Comparison of ENCODE assay signal across 9 cellular contexts in the genomic region with DNA sequence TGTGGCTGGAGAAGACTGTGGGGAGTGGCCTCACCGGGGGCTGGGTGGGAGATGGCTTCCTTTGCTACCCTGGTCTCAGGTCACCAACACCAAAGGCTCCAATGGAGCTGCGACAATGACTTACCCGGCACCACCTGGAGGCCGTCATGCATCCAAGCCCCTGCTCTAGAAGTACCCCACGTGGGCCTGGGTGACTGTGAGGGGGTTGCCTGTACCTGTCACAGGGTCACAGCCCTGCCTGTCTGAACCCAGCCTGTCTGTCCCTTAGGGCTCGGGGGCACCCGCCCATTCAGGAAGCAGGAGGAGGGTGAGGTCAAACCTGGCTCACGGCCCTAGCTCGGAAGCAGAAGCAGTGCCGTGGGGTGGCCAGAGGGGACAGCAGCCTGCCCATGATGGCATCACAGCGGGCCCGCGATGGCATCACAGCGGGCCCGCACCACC. TPM values are rescaled to one million over a fixed set of nuclear protein-coding genes. Genes with fewer than 3 reads are reported as not detected.
DNase-seq lines count a peak whose midpoint lies in the region; ATAC-seq, FAIRE-seq and TF ChIP-seq lines count a peak whose summit lies in the region.
"Had no signal": no experiment of that assay in that cellular context is flagged by ENCODE, and none has a peak within 500 bp of the region (broad histone marks: within the 10 kb centered on the region; RNA-seq: fewer than 3 reads in every experiment).

No MANE protein-coding gene starts in this region.

- no peak for DNase-seq in T-helper 2 cell treated with Interferon-gamma antibody and Interleukin-4, amounts not matched to agents 5 μg/mL and 100 μg/mL, for 36 hours (ENCODE audit: low spot score)
- DNase-seq in T-helper 2 cell (no peak), astrocyte (ENCODE audit: low read depth) (no peak), HepG2 (ENCODE audit: low spot score) (no peak), thyroid gland (no peak), endodermal cell (no peak), NCI-H1092 (lab: John Stamatoyannopoulos, UW) (no peak)
- DNase-seq: cortex of kidney had no signal

- H3K27ac ChIP-seq in astrocyte (ENCODE audit: low read depth, low read length) (peak overlapping the region; percentile 83), HepG2 (ENCODE audit: extremely low read length, insufficient read depth, low read length) (no peak overlapping the region), thyroid gland (peak overlapping the region; percentile 15 to 65 (median 40)), endodermal cell (ENCODE audit: low read depth, low read length) (no peak overlapping the region)

- H3K36me3 ChIP-seq in astrocyte (ENCODE audit: insufficient read depth, low read length) (no peaks in the 10 kb centered on the region), HepG2 (replicated peaks in 1 of 2; ENCODE audit: control insufficient read depth in 1 of 2, insufficient read depth in 2 of 2, low read length in 2 of 2) (peaks cover 0 to 1% of the 10 kb centered on the region in 2 experiments; a peak in 1 of 5 replicates), thyroid gland (no peaks in the 10 kb centered on the region), endodermal cell (ENCODE audit: control insufficient read depth, insufficient read depth, low read length) (no peaks in the 10 kb centered on the region)

- H3K79me2 ChIP-seq in astrocyte (ENCODE audit: insufficient read depth, low read length) (no peaks in the 10 kb centered on the region), HepG2 (ENCODE audit: insufficient read depth, low read length) (no peaks in the 10 kb centered on the region)

- H3K36me3 Mint-ChIP-seq in T-helper 2 cell treated with Interferon-gamma antibody and Interleukin-4, amounts not matched to agents 5 μg/mL and 100 μg/mL, for 36 hours (ENCODE audit: low read depth) = no peaks in the 10 kb centered on the region
- H3K36me3 Mint-ChIP-seq in astrocyte (ENCODE audit: low read depth, unreplicated experiment) = peaks cover 4% of the 10 kb centered on the region
- H3K36me3 Mint-ChIP-seq in endodermal cell (ENCODE audit: low read depth) = no peaks in the 10 kb centered on the region

- H3K27me3 Mint-ChIP-seq in T-helper 2 cell treated with Interferon-gamma antibody and Interleukin-4, amounts not matched to agents 5 μg/mL and 100 μg/mL, for 36 hours (ENCODE audit: low read depth) = no peaks in the 10 kb centered on the region
- no peaks in the 10 kb centered on the region for H3K27me3 Mint-ChIP-seq in astrocyte (ENCODE audit: low read depth, unreplicated experiment)
- no peaks in the 10 kb centered on the region for H3K27me3 Mint-ChIP-seq in endodermal cell (ENCODE audit: insufficient read depth)

- H3K27ac Mint-ChIP-seq in T-helper 2 cell treated with Interferon-gamma antibody and Interleukin-4, amounts not matched to agents 5 μg/mL and 100 μg/mL, for 36 hours = peak overlapping the region; percentile 65
- H3K27ac Mint-ChIP-seq in astrocyte (ENCODE audit: unreplicated experiment) = peak overlapping the region; percentile 98
- no peak overlapping the region for H3K27ac Mint-ChIP-seq in endodermal cell

- intact Hi-C loops in HepG2 (cut with micrococcal nuclease; ENCODE audit: unreplicated experiment) = loop anchor here (1.0 kb wide), 1 partner anchor 49 kb away; no protein-coding TSS in a partner anchor
- intact Hi-C loops in thyroid gland (cut with DNase I) = no loop called here

- H3K4me2 ChIP-seq in astrocyte (ENCODE audit: low read length) (peak overlapping the region; percentile 61), HepG2 (ENCODE audit: low read depth, low read length) (no peak overlapping the region)

- H3K27me3 ChIP-seq in astrocyte (ENCODE audit: insufficient read depth, low read length) (no peaks in the 10 kb centered on the region), HepG2 (ENCODE audit: control insufficient read depth in 1 of 2, insufficient read depth in 2 of 2, low read length in 2 of 2) (no peaks in the 10 kb centered on the region), thyroid gland (no peaks in the 10 kb centered on the region), endodermal cell (ENCODE audit: control insufficient read depth, insufficient read depth, low read length, poor library complexity, severe bottlenecking) (no peaks in the 10 kb centered on the region)

- H3K4me3 Mint-ChIP-seq in T-helper 2 cell treated with Interferon-gamma antibody and Interleukin-4, amounts not matched to agents 5 μg/mL and 100 μg/mL, for 36 hours = peak overlapping the region; percentile 43
- peak overlapping the region; percentile 40 for H3K4me3 Mint-ChIP-seq in astrocyte (ENCODE audit: unreplicated experiment)
- no peak overlapping the region for H3K4me3 Mint-ChIP-seq in endodermal cell

- 92% methylated on average over 10 of the region's 15 CpGs for WGBS in HepG2 (ENCODE audit: low lambda C conversion rate)
- WGBS in thyroid gland, 2 donors = 70% methylated on average over 7 to 15 of the region's 15 CpGs
- WGBS in endodermal cell (ENCODE audit: insufficient coverage in 1 of 2, insufficient read length in 1 of 2), 2 experiments = 85 to 86% methylated on average over 6 to 15 of the region's 15 CpGs

- H4K20me1 ChIP-seq in astrocyte (ENCODE audit: insufficient read depth, low read length) (peaks cover 8% of the 10 kb centered on the region), HepG2 (ENCODE audit: insufficient read depth, low read length) (no peaks in the 10 kb centered on the region)

- peaks cover 45% of the 10 kb centered on the region for H3K4me1 ChIP-seq in astrocyte (ENCODE audit: insufficient read depth, low read length)
- peaks cover 32% of the 10 kb centered on the region for H3K4me1 ChIP-seq in HepG2 (ENCODE audit: insufficient read depth, low read length)
- peaks cover 0 to 18% of the 10 kb centered on the region in 2 donors for H3K4me1 ChIP-seq in thyroid gland
- H3K4me1 ChIP-seq in endodermal cell (ENCODE audit: control insufficient read depth, insufficient read depth, low read length) = no peaks in the 10 kb centered on the region

- in situ Hi-C loops in HepG2 (cut with HindIII; ENCODE audit: extremely low pct_ligation_motif_present, low pct_unique_long_range_greater_than_20kb) = loop anchor here (5.0 kb wide), 1 partner anchor 80 kb away; no protein-coding TSS in a partner anchor

- peak overlapping the region; percentile 2 for H2AFZ ChIP-seq in astrocyte (ENCODE audit: low read depth, low read length)
- no peak overlapping the region for H2AFZ ChIP-seq in HepG2 (ENCODE audit: low read length)

- ATAC-seq in HepG2 (no peak), HG03095 (IDR thresholded peaks at IDR 0.05; ENCODE audit: unreplicated experiment) (no peak)

- POLR2A ChIA-PET in HepG2 (lab: Yijun Ruan, JAX) = interaction anchor here (1.1 to 2.7 kb wide), 4 partner anchors 19 to 286 kb away, joined by 3 to 21 read pairs (median 6); partner anchors contain the start of genes ABCB9, MPHOSPH9 and MTRFR

- CTCF ChIA-PET in HepG2 (lab: Yijun Ruan, JAX; ENCODE audit: low intra/inter-chr PET ratio, low total read pairs) = no interaction called here

- no peak for TF ChIP-seq RAD21 in HepG2 (CRISPR knock-in tag; IDR thresholded peaks at IDR 0.05)

- H3K9me3 Mint-ChIP-seq in T-helper 2 cell treated with Interferon-gamma antibody and Interleukin-4, amounts not matched to agents 5 μg/mL and 100 μg/mL, for 36 hours = no peaks in the 10 kb centered on the region
- H3K9me3 Mint-ChIP-seq in astrocyte (ENCODE audit: unreplicated experiment) (no peaks in the 10 kb centered on the region), endodermal cell (no peaks in the 10 kb centered on the region)

- BruUV-seq in HepG2 (replicated peaks; lab: Mats Ljungman, UMichigan) = no TSS peak

- peak overlapping the region; percentile 65 for H3K9ac ChIP-seq in astrocyte (ENCODE audit: low read length)
- no peak overlapping the region for H3K9ac ChIP-seq in HepG2 (ENCODE audit: insufficient read depth, low read depth, low read length)
- H3K9ac ChIP-seq in endodermal cell (ENCODE audit: extremely low read depth, low read length, poor library complexity, severe bottlenecking) = no peak overlapping the region

- TF ChIP-seq CTCF in astrocyte (IDR thresholded peaks at IDR 0.05; ENCODE audit: insufficient read depth, low read depth, low read length) (no peak), HepG2 (CRISPR knock-in tag; IDR thresholded peaks at IDR 0.05) (peak; percentile 24; the same call in 1 of the 2 replicates), thyroid gland (IDR thresholded peaks at IDR 0.05) (no peak), endodermal cell (conservative IDR thresholded peaks at IDR 0.05) (no peak)

- TF ChIP-seq EP300 in HepG2 (IDR thresholded peaks at IDR 0.05; ENCODE audit: low read depth in 2 of 2, low read length in 2 of 2) (no peak), HepG2 (CRISPR knock-in tag; IDR thresholded peaks at IDR 0.05; ENCODE audit: borderline replicate concordance) (no peak)

- no peak for TF ChIP-seq POLR2A in HepG2 (IDR thresholded peaks at IDR 0.05; ENCODE audit: insufficient read depth in 1 of 2, low read depth in 2 of 2, low read length in 2 of 2)
- TF ChIP-seq POLR2A in thyroid gland (IDR thresholded peaks at IDR 0.05) = no peak

- no peaks in the 10 kb centered on the region for H3K9me3 ChIP-seq in astrocyte (ENCODE audit: insufficient read depth, low read depth, low read length)
- H3K9me3 ChIP-seq in HepG2 (ENCODE audit: low read length) = no peaks in the 10 kb centered on the region
- no peaks in the 10 kb centered on the region for H3K9me3 ChIP-seq in thyroid gland
- H3K9me3 ChIP-seq in endodermal cell (ENCODE audit: control insufficient read depth, low read length) = no peaks in the 10 kb centered on the region

- H3K4me1 Mint-ChIP-seq in T-helper 2 cell treated with Interferon-gamma antibody and Interleukin-4, amounts not matched to agents 5 μg/mL and 100 μg/mL, for 36 hours (ENCODE audit: low read depth) = peaks cover 20% of the 10 kb centered on the region
- H3K4me1 Mint-ChIP-seq in astrocyte (ENCODE audit: low read depth, unreplicated experiment) (peaks cover 33% of the 10 kb centered on the region), endodermal cell (no peaks in the 10 kb centered on the region)

- H3K4me3 ChIP-seq in astrocyte (ENCODE audit: insufficient read depth, low read depth, low read length) (no peak overlapping the region), HepG2 (replicated peaks in 1 of 3; ENCODE audit: insufficient read depth in 1 of 3, low read depth in 2 of 3, low read length in 3 of 3) (no peak overlapping the region), thyroid gland (replicated peaks in 1 of 3) (no peak overlapping the region), endodermal cell (ENCODE audit: low read length) (no peak overlapping the region)

- FAIRE-seq in astrocyte (lab: Jason Lieb, UNC) (no peak), HepG2 (lab: Jason Lieb, UNC) (no peak)

RNA-seq across cellular contexts. Expression of gene ABCB9, which starts 18.9 kb away (rescaled TPM):
- total RNA-seq in astrocyte (11.6 and 12.9 TPM in 2 replicates), HepG2 (2016; rRNA removed; fragmentation: Illumina TruSeq; extraction: Trizol) (3.4 and 6.0 TPM in 2 replicates), thyroid gland (1 to 10 TPM; 4.9 to 6.8 (median 5.3) TPM), endodermal cell (1 to 10 TPM; 5.4 to 6.0 TPM)
- total RNA-seq in HepG2 (2016; cell fraction: cytosol; rRNA removed; fragmentation: Illumina TruSeq; extraction: Trizol; ENCODE audit: low read depth) = 2.0 and 2.1 TPM in 2 replicates
- 3.8 and 6.2 TPM in 2 replicates for total RNA-seq in HepG2 (2016; cell fraction: insoluble cytoplasmic fraction; rRNA removed; fragmentation: Illumina TruSeq; extraction: Trizol)
- 4.2 and 4.6 TPM in 2 replicates for total RNA-seq in HepG2 (2016; cell fraction: membrane; rRNA removed; fragmentation: Illumina TruSeq; extraction: Trizol)
- 7.6 and 8.0 TPM in 2 replicates for total RNA-seq in HepG2 (2016; cell fraction: nucleus; rRNA removed; fragmentation: Illumina TruSeq; extraction: Trizol)
- polyA plus RNA-seq in HepG2 (2011; rRNA removed) = 4.8 and 5.1 TPM in 2 replicates
- polyA plus RNA-seq in HepG2 (2011; cell fraction: cytosol; rRNA removed) = 2.5 and 4.1 TPM in 2 replicates
- polyA plus RNA-seq in HepG2 (2011; cell fraction: nucleus; rRNA removed) = 9.9 and 12.0 TPM in 2 replicates
- 2.4 and 3.6 TPM in 2 replicates for polyA plus RNA-seq in HepG2 (2012)
- 0.78 and 1.3 TPM in 2 replicates for polyA plus RNA-seq in HepG2 (2016; cell fraction: cytosol; fragmentation: Illumina TruSeq; extraction: Trizol; ENCODE audit: low read depth)
- polyA plus RNA-seq in HepG2 (2016; cell fraction: insoluble cytoplasmic fraction; fragmentation: Illumina TruSeq; extraction: Trizol; ENCODE audit: low read depth) = 2.3 and 4.0 TPM in 2 replicates
- polyA plus RNA-seq in HepG2 (2016; cell fraction: membrane; fragmentation: Illumina TruSeq; extraction: Trizol; ENCODE audit: low read depth) = 1.7 and 2.1 TPM in 2 replicates
- 12.6 and 14.0 TPM in 2 replicates for polyA plus RNA-seq in HepG2 (2016; cell fraction: nucleus; fragmentation: Illumina TruSeq; extraction: Trizol; ENCODE audit: insufficient read depth, low read depth)
- 16.7 and 18.1 TPM in 2 replicates for polyA minus RNA-seq in HepG2 (2011; rRNA and poly(A)+ RNA removed; ENCODE audit: low replicate concordance)
- polyA minus RNA-seq in HepG2 (2011; cell fraction: cytosol; rRNA and poly(A)+ RNA removed) = 4.4 and 4.7 TPM in 2 replicates
- polyA minus RNA-seq in HepG2 (2011; cell fraction: nucleus; rRNA and poly(A)+ RNA removed) = 9.8 and 10.9 TPM in 2 replicates
- polyA plus RNA-seq in endodermal cell (2013, experiment 1 of 2) = 4.1 TPM
- polyA plus RNA-seq in endodermal cell (2013, experiment 2 of 2) = 4.3 TPM

RNA-seq across cellular contexts. Expression of gene OGFOD2, which starts 27.7 kb away (rescaled TPM):
- total RNA-seq in astrocyte (13.3 and 16.1 TPM in 2 replicates), HepG2 (2016; rRNA removed; fragmentation: Illumina TruSeq; extraction: Trizol) (10.6 and 14.6 TPM in 2 replicates), thyroid gland (10 to 100 TPM in 3 of 4 donors, 1 to 10 TPM in 1; 5.9 to 16.3 (median 15.5) TPM), endodermal cell (10 to 100 TPM; 17.5 to 19.9 TPM)
- total RNA-seq in HepG2 (2016; cell fraction: cytosol; rRNA removed; fragmentation: Illumina TruSeq; extraction: Trizol; ENCODE audit: low read depth) = 4.5 and 4.8 TPM in 2 replicates
- total RNA-seq in HepG2 (2016; cell fraction: insoluble cytoplasmic fraction; rRNA removed; fragmentation: Illumina TruSeq; extraction: Trizol) = 12.7 and 14.8 TPM in 2 replicates
- 8.7 and 8.8 TPM in 2 replicates for total RNA-seq in HepG2 (2016; cell fraction: membrane; rRNA removed; fragmentation: Illumina TruSeq; extraction: Trizol)
- 11.1 and 14.0 TPM in 2 replicates for total RNA-seq in HepG2 (2016; cell fraction: nucleus; rRNA removed; fragmentation: Illumina TruSeq; extraction: Trizol)
- polyA plus RNA-seq in HepG2 (2011; rRNA removed) = 13.2 and 15.5 TPM in 2 replicates
- polyA plus RNA-seq in HepG2 (2011; cell fraction: cytosol; rRNA removed) = 10.6 and 23.9 TPM in 2 replicates
- 115 and 150 TPM in 2 replicates for polyA plus RNA-seq in HepG2 (2011; cell fraction: nucleus; rRNA removed)
- 6.2 and 7.8 TPM in 2 replicates for polyA plus RNA-seq in HepG2 (2012)
- 7.1 and 7.6 TPM in 2 replicates for polyA plus RNA-seq in HepG2 (2016; cell fraction: cytosol; fragmentation: Illumina TruSeq; extraction: Trizol; ENCODE audit: low read depth)
- polyA plus RNA-seq in HepG2 (2016; cell fraction: insoluble cytoplasmic fraction; fragmentation: Illumina TruSeq; extraction: Trizol; ENCODE audit: low read depth) = 14.3 and 16.0 TPM in 2 replicates
- polyA plus RNA-seq in HepG2 (2016; cell fraction: membrane; fragmentation: Illumina TruSeq; extraction: Trizol; ENCODE audit: low read depth) = 10.5 and 12.0 TPM in 2 replicates
- 40.3 and 43.3 TPM in 2 replicates for polyA plus RNA-seq in HepG2 (2016; cell fraction: nucleus; fragmentation: Illumina TruSeq; extraction: Trizol; ENCODE audit: insufficient read depth, low read depth)
- polyA minus RNA-seq in HepG2 (2011; rRNA and poly(A)+ RNA removed; ENCODE audit: low replicate concordance) = 20.5 and 24.4 TPM in 2 replicates
- polyA minus RNA-seq in HepG2 (2011; cell fraction: cytosol; rRNA and poly(A)+ RNA removed) = 6.2 and 10.0 TPM in 2 replicates
- 14.0 and 15.5 TPM in 2 replicates for polyA minus RNA-seq in HepG2 (2011; cell fraction: nucleus; rRNA and poly(A)+ RNA removed)
- polyA plus RNA-seq in endodermal cell (2013, experiment 1 of 2) = 8.8 TPM
- 9.8 TPM for polyA plus RNA-seq in endodermal cell (2013, experiment 2 of 2)

RNA-seq across cellular contexts. Expression of gene ARL6IP4, which starts 33.1 kb away (rescaled TPM):
- 121 and 122 TPM in 2 replicates for total RNA-seq in astrocyte
- 178 and 220 TPM in 2 replicates for total RNA-seq in HepG2 (2016; rRNA removed; fragmentation: Illumina TruSeq; extraction: Trizol)
- total RNA-seq in HepG2 (2016; cell fraction: cytosol; rRNA removed; fragmentation: Illumina TruSeq; extraction: Trizol; ENCODE audit: low read depth) = 710 and 791 TPM in 2 replicates
- 169 and 227 TPM in 2 replicates for total RNA-seq in HepG2 (2016; cell fraction: insoluble cytoplasmic fraction; rRNA removed; fragmentation: Illumina TruSeq; extraction: Trizol)
- 491 and 557 TPM in 2 replicates for total RNA-seq in HepG2 (2016; cell fraction: membrane; rRNA removed; fragmentation: Illumina TruSeq; extraction: Trizol)
- total RNA-seq in HepG2 (2016; cell fraction: nucleus; rRNA removed; fragmentation: Illumina TruSeq; extraction: Trizol) = 80.1 and 103 TPM in 2 replicates
- polyA plus RNA-seq in HepG2 (2011; rRNA removed) = 155 and 179 TPM in 2 replicates
- polyA plus RNA-seq in HepG2 (2011; cell fraction: cytosol; rRNA removed) = 176 and 208 TPM in 2 replicates
- polyA plus RNA-seq in HepG2 (2011; cell fraction: nucleus; rRNA removed) = 332 and 368 TPM in 2 replicates
- polyA plus RNA-seq in HepG2 (2012) = 109 and 121 TPM in 2 replicates
- polyA plus RNA-seq in HepG2 (2016; cell fraction: cytosol; fragmentation: Illumina TruSeq; extraction: Trizol; ENCODE audit: low read depth) = 761 and 860 TPM in 2 replicates
- polyA plus RNA-seq in HepG2 (2016; cell fraction: insoluble cytoplasmic fraction; fragmentation: Illumina TruSeq; extraction: Trizol; ENCODE audit: low read depth) = 159 and 186 TPM in 2 replicates
- 440 and 496 TPM in 2 replicates for polyA plus RNA-seq in HepG2 (2016; cell fraction: membrane; fragmentation: Illumina TruSeq; extraction: Trizol; ENCODE audit: low read depth)
- 178 and 189 TPM in 2 replicates for polyA plus RNA-seq in HepG2 (2016; cell fraction: nucleus; fragmentation: Illumina TruSeq; extraction: Trizol; ENCODE audit: insufficient read depth, low read depth)
- 30.5 and 34.7 TPM in 2 replicates for polyA minus RNA-seq in HepG2 (2011; rRNA and poly(A)+ RNA removed; ENCODE audit: low replicate concordance)
- 30.8 and 31.7 TPM in 2 replicates for polyA minus RNA-seq in HepG2 (2011; cell fraction: cytosol; rRNA and poly(A)+ RNA removed)
- polyA minus RNA-seq in HepG2 (2011; cell fraction: nucleus; rRNA and poly(A)+ RNA removed) = 19.3 and 22.6 TPM in 2 replicates
- 100 to 1,000 TPM; 210 to 281 (median 262) TPM for total RNA-seq in thyroid gland
- total RNA-seq in endodermal cell = 100 to 1,000 TPM; 136 to 149 TPM
- 145 TPM for polyA plus RNA-seq in endodermal cell (2013, experiment 1 of 2)
- 144 TPM for polyA plus RNA-seq in endodermal cell (2013, experiment 2 of 2)

RNA-seq across cellular contexts. Expression of gene VPS37B, which starts 51.4 kb away (rescaled TPM):
- 27.1 and 31.4 TPM in 2 replicates for total RNA-seq in astrocyte
- total RNA-seq in HepG2 (2016; rRNA removed; fragmentation: Illumina TruSeq; extraction: Trizol) = 5.3 TPM in 2 replicates
- 1.5 and 1.6 TPM in 2 replicates for total RNA-seq in HepG2 (2016; cell fraction: cytosol; rRNA removed; fragmentation: Illumina TruSeq; extraction: Trizol; ENCODE audit: low read depth)
- 4.0 and 5.3 TPM in 2 replicates for total RNA-seq in HepG2 (2016; cell fraction: insoluble cytoplasmic fraction; rRNA removed; fragmentation: Illumina TruSeq; extraction: Trizol)
- total RNA-seq in HepG2 (2016; cell fraction: membrane; rRNA removed; fragmentation: Illumina TruSeq; extraction: Trizol) = 5.1 and 5.2 TPM in 2 replicates
- total RNA-seq in HepG2 (2016; cell fraction: nucleus; rRNA removed; fragmentation: Illumina TruSeq; extraction: Trizol) = 3.6 and 4.5 TPM in 2 replicates
- polyA plus RNA-seq in HepG2 (2011; rRNA removed) = 4.6 and 4.8 TPM in 2 replicates
- 7.4 and 7.7 TPM in 2 replicates for polyA plus RNA-seq in HepG2 (2011; cell fraction: cytosol; rRNA removed)
- polyA plus RNA-seq in HepG2 (2011; cell fraction: nucleus; rRNA removed) = 7.8 and 10.1 TPM in 2 replicates
- 4.7 and 5.8 TPM in 2 replicates for polyA plus RNA-seq in HepG2 (2012)
- polyA plus RNA-seq in HepG2 (2016; cell fraction: cytosol; fragmentation: Illumina TruSeq; extraction: Trizol; ENCODE audit: low read depth) = 1.9 and 2.0 TPM in 2 replicates
- polyA plus RNA-seq in HepG2 (2016; cell fraction: insoluble cytoplasmic fraction; fragmentation: Illumina TruSeq; extraction: Trizol; ENCODE audit: low read depth) = 6.9 and 8.5 TPM in 2 replicates
- 4.4 and 4.6 TPM in 2 replicates for polyA plus RNA-seq in HepG2 (2016; cell fraction: membrane; fragmentation: Illumina TruSeq; extraction: Trizol; ENCODE audit: low read depth)
- 8.1 and 10.3 TPM in 2 replicates for polyA plus RNA-seq in HepG2 (2016; cell fraction: nucleus; fragmentation: Illumina TruSeq; extraction: Trizol; ENCODE audit: insufficient read depth, low read depth)
- polyA minus RNA-seq in HepG2 (2011; rRNA and poly(A)+ RNA removed; ENCODE audit: low replicate concordance) = 7.0 and 9.7 TPM in 2 replicates
- 6.2 and 6.3 TPM in 2 replicates for polyA minus RNA-seq in HepG2 (2011; cell fraction: cytosol; rRNA and poly(A)+ RNA removed)
- 8.0 and 8.7 TPM in 2 replicates for polyA minus RNA-seq in HepG2 (2011; cell fraction: nucleus; rRNA and poly(A)+ RNA removed)
- 10 to 100 TPM; 35.6 to 66.1 (median 63.5) TPM for total RNA-seq in thyroid gland
- 10 to 100 TPM; 22.7 to 24.1 TPM for total RNA-seq in endodermal cell
- polyA plus RNA-seq in endodermal cell (2013, experiment 1 of 2) = 28.1 TPM
- polyA plus RNA-seq in endodermal cell (2013, experiment 2 of 2) = 28.9 TPM

Comparison
In these comparisons a context has a peak if more than half of its experiments do, and no peak if none do; other contexts are left out.
1. H3K27ac ChIP-seq: peak in astrocyte (single experiment) and thyroid gland (3 of 3); none in HepG2 (single experiment) and endodermal cell (single experiment).